16 cellular contexts compared by ENCODE assay signal in genomic region chr6:111810321-111811235, GRCh38.
A peak's percentile ranks its signal among the peaks of the same experiment; 100 is the strongest.
DNase-seq lines count a peak whose midpoint lies in the region; ATAC-seq, FAIRE-seq and TF ChIP-seq lines count a peak whose summit lies in the region.
"Had no signal": no experiment of that assay in that cellular context is flagged by ENCODE, and none has a peak within 500 bp of the region (broad histone marks: within the 10 kb centered on the region; RNA-seq: fewer than 3 reads in every experiment).

No MANE protein-coding gene starts in this region.

- H3K4me1 ChIP-seq in HepG2 (ENCODE audit: insufficient read depth, low read length) (no peaks in the 10 kb centered on the region), right lobe of liver (no peaks in the 10 kb centered on the region)

- H3K27me3 ChIP-seq in HepG2 (ENCODE audit: control insufficient read depth in 1 of 2, insufficient read depth in 2 of 2, low read length in 2 of 2), result no peaks in the 10 kb centered on the region
- no peaks in the 10 kb centered on the region for H3K27me3 ChIP-seq in right lobe of liver

- H4K20me1 ChIP-seq in HepG2 (ENCODE audit: insufficient read depth, low read length), result no peaks in the 10 kb centered on the region

- 82% methylated on average over 10 of the region's 10 CpGs for WGBS in HepG2 (ENCODE audit: low lambda C conversion rate)
- 49% methylated on average over 9 of the region's 10 CpGs for WGBS in right lobe of liver (ENCODE audit: insufficient coverage, low coverage, low lambda C conversion rate, missing lambda C conversion rate)

- POLR2A ChIA-PET in HepG2 (lab: Yijun Ruan, JAX), result no interaction called here

- H3K9ac ChIP-seq in HepG2 (ENCODE audit: insufficient read depth, low read depth, low read length), result no peak overlapping the region

- H3K4me3 ChIP-seq in HepG2 (replicated peaks in 1 of 3; ENCODE audit: insufficient read depth in 1 of 3, low read depth in 2 of 3, low read length in 3 of 3) (no peak overlapping the region), right lobe of liver (no peak overlapping the region)
- H3K4me3 ChIP-seq: smooth muscle cell had no signal

- intact Hi-C loops in HepG2 (cut with micrococcal nuclease; ENCODE audit: unreplicated experiment) (no loop called here), right lobe of liver (cut with DNase I) (no loop called here)
- intact Hi-C loops in activated T-helper 2 cell treated with anti-CD3 and anti-CD28 coated beads, Interferon-gamma antibody, Interleukin-2, Interleukin-4, amounts not matched to agents 10 μg/mL and 5 μg/mL and 100 μg/mL, durations not matched to agents 14 hours and 24 hours and 36 hours (cut with micrococcal nuclease), result loop anchor here (1.0 to 2.0 kb wide), 3 partner anchors 16 to 46 kb away; no protein-coding TSS in a partner anchor

- H3K4me3 Mint-ChIP-seq in activated T-helper 2 cell treated with anti-CD3 and anti-CD28 coated beads, Interferon-gamma antibody, Interleukin-2, Interleukin-4, amounts not matched to agents 10 μg/mL and 5 μg/mL and 100 μg/mL, durations not matched to agents 14 hours and 24 hours and 36 hours (ENCODE audit: low read depth), result peak overlapping the region; percentile 51
- peak overlapping the region; percentile 28 to 69 (median 64) for H3K4me3 Mint-ChIP-seq in immature natural killer cell

- BruUV-seq in HepG2 (replicated peaks; lab: Mats Ljungman, UMichigan), result no TSS peak

- H3K4me2 ChIP-seq in HepG2 (ENCODE audit: low read depth, low read length), result no peak overlapping the region
- H3K4me2 ChIP-seq: smooth muscle cell had no signal

- TF ChIP-seq RAD21 in HepG2 (CRISPR knock-in tag; IDR thresholded peaks at IDR 0.05), result no peak

- H3K9me3 ChIP-seq in HepG2 (ENCODE audit: low read length) (no peaks in the 10 kb centered on the region), right lobe of liver (no peaks in the 10 kb centered on the region)

- no peaks in the 10 kb centered on the region for H3K79me2 ChIP-seq in HepG2 (ENCODE audit: insufficient read depth, low read length)

- H3K27me3 Mint-ChIP-seq in activated T-helper 2 cell treated with anti-CD3 and anti-CD28 coated beads, Interferon-gamma antibody, Interleukin-2, Interleukin-4, amounts not matched to agents 10 μg/mL and 5 μg/mL and 100 μg/mL, durations not matched to agents 14 hours and 24 hours and 36 hours (ENCODE audit: low read depth), result no peaks in the 10 kb centered on the region
- H3K27me3 Mint-ChIP-seq in immature natural killer cell (ENCODE audit: low read depth in 3 of 3), result peaks cover 0 to 12% (median 2%) of the 10 kb centered on the region in 3 donors

- TF ChIP-seq CTCF in HepG2 (CRISPR knock-in tag; IDR thresholded peaks at IDR 0.05) (no peak), right lobe of liver (IDR thresholded peaks at IDR 0.05) (no peak)

- ATAC-seq in HepG2 (no peak), right lobe of liver (no peak), GM19397 (IDR thresholded peaks at IDR 0.05; ENCODE audit: unreplicated experiment) (no peak), GM18868 (IDR thresholded peaks at IDR 0.05; ENCODE audit: unreplicated experiment) (no peak)
- ATAC-seq: HCT116, left lobe of liver had no signal

- TF ChIP-seq EP300 in HepG2 (IDR thresholded peaks at IDR 0.05; ENCODE audit: low read depth in 2 of 2, low read length in 2 of 2) (no peak), HepG2 (CRISPR knock-in tag; IDR thresholded peaks at IDR 0.05; ENCODE audit: borderline replicate concordance) (no peak)

- peaks cover 68% of the 10 kb centered on the region for H3K36me3 Mint-ChIP-seq in activated T-helper 2 cell treated with anti-CD3 and anti-CD28 coated beads, Interferon-gamma antibody, Interleukin-2, Interleukin-4, amounts not matched to agents 10 μg/mL and 5 μg/mL and 100 μg/mL, durations not matched to agents 14 hours and 24 hours and 36 hours (ENCODE audit: low read depth)
- H3K36me3 Mint-ChIP-seq in immature natural killer cell, result peaks cover 10 to 23% (median 13%) of the 10 kb centered on the region in 3 donors

- H3K36me3 ChIP-seq in HepG2 (replicated peaks in 1 of 2; ENCODE audit: control insufficient read depth in 1 of 2, insufficient read depth in 2 of 2, low read length in 2 of 2) (no peaks in the 10 kb centered on the region), right lobe of liver (no peaks in the 10 kb centered on the region)

- no peak for FAIRE-seq in HepG2 (lab: Jason Lieb, UNC)
- FAIRE-seq: frontal cortex, HTR-8/SVneo had no signal

- no peaks in the 10 kb centered on the region for H3K9me3 Mint-ChIP-seq in activated T-helper 2 cell treated with anti-CD3 and anti-CD28 coated beads, Interferon-gamma antibody, Interleukin-2, Interleukin-4, amounts not matched to agents 10 μg/mL and 5 μg/mL and 100 μg/mL, durations not matched to agents 14 hours and 24 hours and 36 hours
- no peaks in the 10 kb centered on the region for H3K9me3 Mint-ChIP-seq in immature natural killer cell

- peak overlapping the region; percentile 88 for H3K27ac Mint-ChIP-seq in activated T-helper 2 cell treated with anti-CD3 and anti-CD28 coated beads, Interferon-gamma antibody, Interleukin-2, Interleukin-4, amounts not matched to agents 10 μg/mL and 5 μg/mL and 100 μg/mL, durations not matched to agents 14 hours and 24 hours and 36 hours
- peak overlapping the region; percentile 63 to 90 (median 81) for H3K27ac Mint-ChIP-seq in immature natural killer cell

- TF ChIP-seq POLR2A in HepG2 (IDR thresholded peaks at IDR 0.05; ENCODE audit: insufficient read depth in 1 of 2, low read depth in 2 of 2, low read length in 2 of 2), result no peak
- TF ChIP-seq POLR2A in right lobe of liver (IDR thresholded peaks at IDR 0.05), result no peak

- no peak overlapping the region for H3K27ac ChIP-seq in HepG2 (ENCODE audit: extremely low read length, insufficient read depth, low read length)
- H3K27ac ChIP-seq in right lobe of liver, result no peak overlapping the region

- DNase-seq in HepG2 (ENCODE audit: low spot score) (no peak), right lobe of liver (no peak), immature natural killer cell (peak in 2 of 3 donors; percentile 33 to 36), NCI-H1417 treated with DMSO at 0.1 percent for 48 hours (lab: John Stamatoyannopoulos, UW) (no peak), ecto neural progenitor cell (ENCODE audit: low spot score) (no peak)
- no peak for DNase-seq in activated T-helper 2 cell treated with anti-CD3 and anti-CD28 coated beads, Interferon-gamma antibody, Interleukin-2, Interleukin-4, amounts not matched to agents 10 μg/mL and 5 μg/mL and 100 μg/mL, durations not matched to agents 14 hours and 24 hours and 36 hours (ENCODE audit: low spot score)
- DNase-seq: NCI-H1092 treated with DMSO at 0.1 percent for 48 hours, NCI-H82, SHP77 treated with DMSO at 0.1 percent for 48 hours had no signal

- in situ Hi-C loops in HepG2 (cut with HindIII; ENCODE audit: extremely low pct_ligation_motif_present, low pct_unique_long_range_greater_than_20kb), result no loop called here

- H2AFZ ChIP-seq in HepG2 (ENCODE audit: low read length), result no peak overlapping the region

- CTCF ChIA-PET in HepG2 (lab: Yijun Ruan, JAX; ENCODE audit: low intra/inter-chr PET ratio, low total read pairs), result no interaction called here

- peaks cover 79% of the 10 kb centered on the region for H3K4me1 Mint-ChIP-seq in activated T-helper 2 cell treated with anti-CD3 and anti-CD28 coated beads, Interferon-gamma antibody, Interleukin-2, Interleukin-4, amounts not matched to agents 10 μg/mL and 5 μg/mL and 100 μg/mL, durations not matched to agents 14 hours and 24 hours and 36 hours (ENCODE audit: low read depth)
- H3K4me1 Mint-ChIP-seq in immature natural killer cell, result peaks cover 86 to 99% of the 10 kb centered on the region in 2 donors

TF ChIP-seq in HepG2, 621 proteins besides CTCF, POLR2A, EP300 and RAD21 (continues in another document):
- TF ChIP-seq MAFF (IDR thresholded peaks at IDR 0.05; ENCODE audit: low read depth, low read length) (peak; percentile 57), MAFK (conservative IDR thresholded peaks at IDR 0.05 in 1 of 2, IDR thresholded peaks at IDR 0.05 in 1 of 2; ENCODE audit: low read length in 2 of 2) (peak; percentile 61 to 86)

Comparison
In these comparisons a context has a peak if more than half of its experiments do, and no peak if none do; other contexts are left out.
1. DNase-seq: peak in immature natural killer cell (2 of 3); none in HepG2 (single experiment), right lobe of liver (0 of 3), activated T-helper 2 cell treated with anti-CD3 and anti-CD28 coated beads, Interferon-gamma antibody, Interleukin-2, Interleukin-4, amounts not matched to agents 10 μg/mL and 5 μg/mL and 100 μg/mL, durations not matched to agents 14 hours and 24 hours and 36 hours (single experiment), NCI-H1417 treated with DMSO at 0.1 percent for 48 hours (single experiment) and ecto neural progenitor cell (single experiment).